1 cellular context compared by ENCODE assay signal in genomic region chr14:102437997-102438922, GRCh38.
A peak's percentile ranks its signal among the peaks of the same experiment; 100 is the strongest.
TF ChIP-seq lines count a peak whose summit lies in the region.

No MANE protein-coding gene starts in this region.

TF ChIP-seq in HepG2, 621 proteins besides CTCF, POLR2A, EP300 and RAD21 (continued from another document and continues in another):
- TF ChIP-seq SPEN (CRISPR knock-in tag; IDR thresholded peaks at IDR 0.05; ENCODE audit: low read depth) (peak; percentile 34; the same call in 1 of the 2 replicates), ZNF574 (CRISPR knock-in tag; IDR thresholded peaks at IDR 0.05) (0 out of 2 replicates have a peak, but pooled peaks have one; percentile 43), ZBTB33 (CRISPR knock-in tag; IDR thresholded peaks at IDR 0.05) (peak; percentile 90), HNF4A (CRISPR knock-in tag; IDR thresholded peaks at IDR 0.05) (no peak), GABPB1 (CRISPR knock-in tag; IDR thresholded peaks at IDR 0.05) (0 out of 2 replicates have a peak, but pooled peaks have one; percentile 44), NRL (CRISPR knock-in tag; IDR thresholded peaks at IDR 0.05; ENCODE audit: borderline replicate concordance) (peak; percentile 67; the same call in 1 of the 2 replicates), SP5 (CRISPR knock-in tag; IDR thresholded peaks at IDR 0.05; ENCODE audit: borderline replicate concordance, low read depth) (peak; percentile 36; the same call in 1 of the 2 replicates), ZBTB38 (CRISPR knock-in tag; IDR thresholded peaks at IDR 0.05) (peak; percentile 91), EHMT2 (IDR thresholded peaks at IDR 0.05; ENCODE audit: borderline replicate concordance, low read depth, low read length) (no peak), ZMYM4 (CRISPR knock-in tag; IDR thresholded peaks at IDR 0.05) (0 out of 2 replicates have a peak, but pooled peaks have one; percentile 20), DPF2 (CRISPR knock-in tag; IDR thresholded peaks at IDR 0.05; ENCODE audit: borderline replicate concordance, low read depth) (no peak), CEBPG (CRISPR knock-in tag; IDR thresholded peaks at IDR 0.05) (no peak), ZNF280B (CRISPR knock-in tag; IDR thresholded peaks at IDR 0.05; ENCODE audit: borderline replicate concordance) (peak; percentile 84; the same call in 1 of the 2 replicates), TBX2 (CRISPR knock-in tag; IDR thresholded peaks at IDR 0.05; ENCODE audit: borderline replicate concordance) (no peak), ZFAT (CRISPR knock-in tag; conservative IDR thresholded peaks at IDR 0.05) (no peak), ZFP36 (IDR thresholded peaks at IDR 0.05; ENCODE audit: borderline replicate concordance, low read depth, low read length, partially characterized antibody) (no peak), ZFP91 (CRISPR knock-in tag; IDR thresholded peaks at IDR 0.05; ENCODE audit: borderline replicate concordance) (peak; percentile 73), RXRB (CRISPR knock-in tag; IDR thresholded peaks at IDR 0.05; ENCODE audit: borderline replicate concordance) (peak; percentile 47; the same call in 1 of the 2 replicates), HNF1B (CRISPR knock-in tag; IDR thresholded peaks at IDR 0.05) (peak; percentile 49; the same call in 1 of the 2 replicates), ZBED4 (CRISPR knock-in tag; IDR thresholded peaks at IDR 0.05; ENCODE audit: borderline replicate concordance) (0 out of 2 replicates have a peak, but pooled peaks have one; percentile 62), KDM5A (IDR thresholded peaks at IDR 0.05; ENCODE audit: borderline replicate concordance, low read length) (no peak), ZNF781 (CRISPR knock-in tag; IDR thresholded peaks at IDR 0.05; ENCODE audit: borderline replicate concordance, not compliant biosample characterization) (peak; percentile 18), SMAD1 (CRISPR knock-in tag; IDR thresholded peaks at IDR 0.05; ENCODE audit: borderline replicate concordance, low read depth) (0 out of 2 replicates have a peak, but pooled peaks have one; percentile 38), ZXDC (CRISPR knock-in tag; IDR thresholded peaks at IDR 0.05) (no peak), ARHGAP35 (CRISPR knock-in tag; IDR thresholded peaks at IDR 0.05; ENCODE audit: borderline replicate concordance) (no peak), RELA (CRISPR knock-in tag; IDR thresholded peaks at IDR 0.05) (0 out of 2 replicates have a peak, but pooled peaks have one; percentile 67), PREB (CRISPR knock-in tag; IDR thresholded peaks at IDR 0.05) (no peak), AKAP8 (CRISPR knock-in tag; IDR thresholded peaks at IDR 0.05) (0 out of 2 replicates have a peak, but pooled peaks have one; percentile 27), MAX (IDR thresholded peaks at IDR 0.05) (peak; percentile 31; the same call in 1 of the 2 replicates), THAP9 (CRISPR knock-in tag; IDR thresholded peaks at IDR 0.05; ENCODE audit: borderline replicate concordance) (peak; percentile 27; the same call in 1 of the 2 replicates)
